Comparison of ENCODE assay signal across 7 cellular contexts in genomic region chr3:119552928-119553327, GRCh38. TPM values are rescaled to one million over a fixed set of nuclear protein-coding genes. Genes with fewer than 3 reads are reported as not detected.
"Had no signal": no experiment of that assay in that cellular context is flagged by ENCODE, and none has a peak within 500 bp of the region (broad histone marks: within the 10 kb centered on the region; RNA-seq: fewer than 3 reads in every experiment).

No MANE protein-coding gene starts in this region.

RNA-seq across cellular contexts. Expression of gene CD80, which starts 6.5 kb away (rescaled TPM):
- total RNA-seq: neural crest cell, osteocyte, prostate gland, pulmonary artery endothelial cell, smooth muscle cell, tibial nerve, vagina had no signal
- polyA plus RNA-seq: smooth muscle cell had no signal

RNA-seq across cellular contexts. Expression of gene PLA1A, which starts 44.8 kb away (rescaled TPM):
- total RNA-seq: neural crest cell, smooth muscle cell had no signal
- polyA plus RNA-seq: smooth muscle cell had no signal
